ENCODE assay signal across 9 cellular contexts in the genomic region with DNA sequence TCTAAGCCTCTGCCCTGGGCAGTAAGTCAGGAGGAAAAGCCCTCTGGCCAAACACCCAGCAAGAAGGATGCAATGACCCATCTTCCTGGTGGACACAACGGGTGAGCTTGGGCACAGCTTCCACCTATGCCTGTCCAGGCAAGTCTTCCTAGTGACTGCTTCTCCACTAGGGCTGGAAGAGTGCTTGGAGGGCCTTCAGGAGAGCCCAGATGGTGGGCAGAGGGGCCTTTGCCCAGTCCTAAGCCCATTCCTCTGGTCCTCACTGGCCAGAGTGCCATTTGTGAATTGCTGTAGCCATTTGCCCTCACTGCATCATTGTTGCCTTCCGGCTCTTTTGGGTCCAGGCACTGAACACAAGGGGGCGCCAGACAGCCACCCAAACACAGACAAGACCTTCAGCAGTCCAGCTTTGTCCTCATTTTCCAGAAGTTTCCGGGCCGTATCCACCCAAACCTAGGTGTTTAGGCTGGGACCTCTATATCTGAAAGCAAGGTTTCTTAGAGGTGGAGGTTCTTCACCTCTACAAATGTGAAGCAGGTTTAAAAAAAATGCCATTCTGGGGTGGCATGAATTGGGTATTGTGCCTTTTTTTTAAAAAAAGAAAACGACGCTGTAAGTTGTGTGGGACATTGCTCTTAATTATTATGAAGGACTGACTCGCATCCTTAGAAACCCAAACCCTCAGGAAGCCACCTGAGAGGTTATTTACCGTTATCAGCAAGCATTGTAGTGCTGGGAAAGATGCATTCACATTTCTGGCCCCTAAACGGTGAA. TPM values are rescaled to one million over a fixed set of nuclear protein-coding genes. Genes with fewer than 3 reads are reported as not detected.
A peak's percentile ranks its signal among the peaks of the same experiment; 100 is the strongest.
DNase-seq lines count a peak whose midpoint lies in the region; ATAC-seq and TF ChIP-seq lines count a peak whose summit lies in the region.
"Had no signal": no experiment of that assay in that cellular context is flagged by ENCODE, and none has a peak within 500 bp of the region (broad histone marks: within the 10 kb centered on the region; RNA-seq: fewer than 3 reads in every experiment).

No MANE protein-coding gene starts in this region.

- peaks cover 2% of the 10 kb centered on the region for H3K27me3 Mint-ChIP-seq in activated CD4-positive, alpha-beta T cell treated with anti-CD3 and anti-CD28 coated beads, Interleukin-2, amount 10 ng/mL, durations not matched to agents 7 days and 5 days
- H3K27me3 Mint-ChIP-seq: dendritic cell treated with granulocyte-macrophage colony-stimulating factor and Interleukin-4, amounts not matched to agents 40 ng/mL and 50 ng/mL, for 4 days had no signal

- peak; percentile 90 to 94 (median 92) for TF ChIP-seq CTCF in right lobe of liver (IDR thresholded peaks at IDR 0.05)

- H3K4me3 ChIP-seq in right lobe of liver = no peak overlapping the region

- H3K36me3 Mint-ChIP-seq in activated CD4-positive, alpha-beta T cell treated with anti-CD3 and anti-CD28 coated beads, Interleukin-2, amount 10 ng/mL, durations not matched to agents 7 days and 5 days (ENCODE audit: low read depth) = peaks cover 11% of the 10 kb centered on the region

- H3K36me3 ChIP-seq in right lobe of liver = no peaks in the 10 kb centered on the region

- H3K27ac ChIP-seq in right lobe of liver = peak overlapping the region in 2 of 3 donors; percentile 15 to 55

- no peak for TF ChIP-seq POLR2A in right lobe of liver (IDR thresholded peaks at IDR 0.05)

- peaks cover 6% of the 10 kb centered on the region for H3K9me3 Mint-ChIP-seq in activated CD4-positive, alpha-beta T cell treated with anti-CD3 and anti-CD28 coated beads, Interleukin-2, amount 10 ng/mL, durations not matched to agents 7 days and 5 days
- H3K9me3 Mint-ChIP-seq: dendritic cell treated with granulocyte-macrophage colony-stimulating factor and Interleukin-4, amounts not matched to agents 40 ng/mL and 50 ng/mL, for 4 days had no signal

- ATAC-seq in HG02798 (IDR thresholded peaks at IDR 0.05; ENCODE audit: poor library complexity, unreplicated experiment) (peak; percentile 72), right lobe of liver (peak; percentile 74 to 84 (median 78))

- WGBS in right lobe of liver (ENCODE audit: insufficient coverage, low coverage, low lambda C conversion rate, missing lambda C conversion rate) = 36% methylated on average over 9 of the region's 10 CpGs

- H3K4me3 Mint-ChIP-seq in activated CD4-positive, alpha-beta T cell treated with anti-CD3 and anti-CD28 coated beads, Interleukin-2, amount 10 ng/mL, durations not matched to agents 7 days and 5 days = no peak overlapping the region
- H3K4me3 Mint-ChIP-seq: dendritic cell treated with granulocyte-macrophage colony-stimulating factor and Interleukin-4, amounts not matched to agents 40 ng/mL and 50 ng/mL, for 4 days had no signal

- CTCF ChIA-PET in activated CD4-positive, alpha-beta T cell treated with anti-CD3 and anti-CD28 coated beads, Interleukin-2, amount 10 ng/mL, durations not matched to agents 7 days and 5 days (lab: Charles Lee) = interaction anchor here (0.6 to 4.5 kb wide), 18 partner anchors 9 to 169 kb away, joined by 3 to 22 read pairs (median 4); a partner anchor contains a TSS

- peaks cover 55% of the 10 kb centered on the region for H3K4me1 Mint-ChIP-seq in activated CD4-positive, alpha-beta T cell treated with anti-CD3 and anti-CD28 coated beads, Interleukin-2, amount 10 ng/mL, durations not matched to agents 7 days and 5 days

- peak overlapping the region; percentile 85 for H3K27ac Mint-ChIP-seq in activated CD4-positive, alpha-beta T cell treated with anti-CD3 and anti-CD28 coated beads, Interleukin-2, amount 10 ng/mL, durations not matched to agents 7 days and 5 days

- intact Hi-C loops in right lobe of liver (cut with DNase I) = loop anchor here in 1 of 2 donors (5.0 kb wide), 1 partner anchor 123 kb away; no protein-coding TSS in a partner anchor

- H3K9me3 ChIP-seq in right lobe of liver = no peaks in the 10 kb centered on the region

- peaks cover 0 to 33% (median 14%) of the 10 kb centered on the region in 4 donors for H3K4me1 ChIP-seq in right lobe of liver

- POLR2A ChIA-PET in activated CD4-positive, alpha-beta T cell treated with anti-CD3 and anti-CD28 coated beads, Interleukin-2, amount 10 ng/mL, durations not matched to agents 7 days and 5 days (lab: Charles Lee) = no interaction called here

- DNase-seq in DMS53 treated with DMSO at 0.1 percent for 48 hours (lab: John Stamatoyannopoulos, UW; ENCODE audit: unreplicated experiment) (peak; percentile 74), NCI-H446 treated with DMSO at 0.1 percent for 48 hours (lab: John Stamatoyannopoulos, UW) (peak; percentile 40), dedifferentiated amniotic fluid mesenchymal stem cell (ENCODE audit: extremely low spot score) (peak; percentile 75), right lobe of liver (peak; percentile 76 to 86 (median 84)), GF-D8 (lab: John Stamatoyannopoulos, UW) (no peak)
- DNase-seq in activated CD4-positive, alpha-beta T cell treated with anti-CD3 and anti-CD28 coated beads, Interleukin-2, amount 10 ng/mL, durations not matched to agents 7 days and 5 days = peak; percentile 82
- DNase-seq in stimulated activated CD4-positive, alpha-beta T cell treated with anti-CD3 and anti-CD28 coated beads, TNF-alpha, amount 100 ng/mL, for 4 hours (ENCODE audit: low read depth in 3 of 3) = peak; percentile 47 to 62 (median 60)

- no peaks in the 10 kb centered on the region for H3K27me3 ChIP-seq in right lobe of liver

RNA-seq across cellular contexts. Expression of a gene that starts 29.5 kb away (rescaled TPM):
- under 1 TPM; 0.69 to 0.74 TPM for total RNA-seq in activated CD4-positive, alpha-beta T cell treated with anti-CD3 and anti-CD28 coated beads, Interleukin-2, amount 10 ng/mL, durations not matched to agents 7 days and 5 days
- 1 to 10 TPM in 2 of 6 experiments, under 1 TPM in 4; 0.27 to 1.9 (median 0.86) TPM for total RNA-seq in right lobe of liver
